ENCODE assay signal across 1 cellular context in genomic region chr7:148929176-148929575, GRCh38.
TF ChIP-seq lines count a peak whose summit lies in the region.

No MANE protein-coding gene starts in this region.

TF ChIP-seq in GM23338, 12 proteins besides CTCF, POLR2A, EP300 and RAD21 (continued from another document):
- TF ChIP-seq, protein P1, sequence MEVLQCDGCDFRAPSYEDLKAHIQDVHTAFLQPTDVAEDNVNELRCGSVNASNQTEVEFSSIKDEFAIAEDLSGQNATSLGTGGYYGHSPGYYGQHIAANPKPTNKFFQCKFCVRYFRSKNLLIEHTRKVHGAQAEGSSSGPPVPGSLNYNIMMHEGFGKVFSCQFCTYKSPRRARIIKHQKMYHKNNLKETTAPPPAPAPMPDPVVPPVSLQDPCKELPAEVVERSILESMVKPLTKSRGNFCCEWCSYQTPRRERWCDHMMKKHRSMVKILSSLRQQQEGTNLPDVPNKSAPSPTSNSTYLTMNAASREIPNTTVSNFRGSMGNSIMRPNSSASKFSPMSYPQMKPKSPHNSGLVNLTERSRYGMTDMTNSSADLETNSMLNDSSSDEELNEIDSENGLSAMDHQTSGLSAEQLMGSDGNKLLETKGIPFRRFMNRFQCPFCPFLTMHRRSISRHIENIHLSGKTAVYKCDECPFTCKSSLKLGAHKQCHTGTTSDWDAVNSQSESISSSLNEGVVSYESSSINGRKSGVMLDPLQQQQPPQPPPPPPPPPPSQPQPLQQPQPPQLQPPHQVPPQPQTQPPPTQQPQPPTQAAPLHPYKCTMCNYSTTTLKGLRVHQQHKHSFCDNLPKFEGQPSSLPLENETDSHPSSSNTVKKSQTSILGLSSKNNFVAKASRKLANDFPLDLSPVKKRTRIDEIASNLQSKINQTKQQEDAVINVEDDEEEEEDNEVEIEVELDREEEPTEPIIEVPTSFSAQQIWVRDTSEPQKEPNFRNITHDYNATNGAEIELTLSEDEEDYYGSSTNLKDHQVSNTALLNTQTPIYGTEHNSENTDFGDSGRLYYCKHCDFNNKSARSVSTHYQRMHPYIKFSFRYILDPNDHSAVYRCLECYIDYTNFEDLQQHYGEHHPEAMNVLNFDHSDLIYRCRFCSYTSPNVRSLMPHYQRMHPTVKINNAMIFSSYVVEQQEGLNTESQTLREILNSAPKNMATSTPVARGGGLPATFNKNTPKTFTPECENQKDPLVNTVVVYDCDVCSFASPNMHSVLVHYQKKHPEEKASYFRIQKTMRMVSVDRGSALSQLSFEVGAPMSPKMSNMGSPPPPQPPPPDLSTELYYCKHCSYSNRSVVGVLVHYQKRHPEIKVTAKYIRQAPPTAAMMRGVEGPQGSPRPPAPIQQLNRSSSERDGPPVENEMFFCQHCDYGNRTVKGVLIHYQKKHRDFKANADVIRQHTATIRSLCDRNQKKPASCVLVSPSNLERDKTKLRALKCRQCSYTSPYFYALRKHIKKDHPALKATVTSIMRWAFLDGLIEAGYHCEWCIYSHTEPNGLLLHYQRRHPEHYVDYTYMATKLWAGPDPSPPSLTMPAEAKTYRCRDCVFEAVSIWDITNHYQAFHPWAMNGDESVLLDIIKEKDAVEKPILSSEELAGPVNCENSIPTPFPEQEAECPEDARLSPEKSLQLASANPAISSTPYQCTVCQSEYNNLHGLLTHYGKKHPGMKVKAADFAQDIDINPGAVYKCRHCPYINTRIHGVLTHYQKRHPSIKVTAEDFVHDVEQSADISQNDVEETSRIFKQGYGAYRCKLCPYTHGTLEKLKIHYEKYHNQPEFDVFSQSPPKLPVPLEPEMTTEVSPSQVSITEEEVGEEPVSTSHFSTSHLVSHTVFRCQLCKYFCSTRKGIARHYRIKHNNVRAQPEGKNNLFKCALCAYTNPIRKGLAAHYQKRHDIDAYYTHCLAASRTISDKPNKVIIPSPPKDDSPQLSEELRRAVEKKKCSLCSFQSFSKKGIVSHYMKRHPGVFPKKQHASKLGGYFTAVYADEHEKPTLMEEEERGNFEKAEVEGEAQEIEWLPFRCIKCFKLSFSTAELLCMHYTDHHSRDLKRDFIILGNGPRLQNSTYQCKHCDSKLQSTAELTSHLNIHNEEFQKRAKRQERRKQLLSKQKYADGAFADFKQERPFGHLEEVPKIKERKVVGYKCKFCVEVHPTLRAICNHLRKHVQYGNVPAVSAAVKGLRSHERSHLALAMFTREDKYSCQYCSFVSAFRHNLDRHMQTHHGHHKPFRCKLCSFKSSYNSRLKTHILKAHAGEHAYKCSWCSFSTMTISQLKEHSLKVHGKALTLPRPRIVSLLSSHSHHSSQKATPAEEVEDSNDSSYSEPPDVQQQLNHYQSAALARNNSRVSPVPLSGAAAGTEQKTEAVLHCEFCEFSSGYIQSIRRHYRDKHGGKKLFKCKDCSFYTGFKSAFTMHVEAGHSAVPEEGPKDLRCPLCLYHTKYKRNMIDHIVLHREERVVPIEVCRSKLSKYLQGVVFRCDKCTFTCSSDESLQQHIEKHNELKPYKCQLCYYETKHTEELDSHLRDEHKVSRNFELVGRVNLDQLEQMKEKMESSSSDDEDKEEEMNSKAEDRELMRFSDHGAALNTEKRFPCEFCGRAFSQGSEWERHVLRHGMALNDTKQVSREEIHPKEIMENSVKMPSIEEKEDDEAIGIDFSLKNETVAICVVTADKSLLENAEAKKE (CRISPR knock-in tag; IDR thresholded peaks at IDR 0.05), result no peak
- TF ChIP-seq REST (IDR thresholded peaks at IDR 0.05; ENCODE audit: unreplicated experiment), result no peak
- no peak for TF ChIP-seq NANOG (IDR thresholded peaks at IDR 0.05; ENCODE audit: borderline replicate concordance)
- TF ChIP-seq ZNF331 (CRISPR knock-in tag; IDR thresholded peaks at IDR 0.05; ENCODE audit: low read depth), result no peak
- no peak for TF ChIP-seq ETS1 (IDR thresholded peaks at IDR 0.05)
- no peak for TF ChIP-seq STAT1 (IDR thresholded peaks at IDR 0.05; ENCODE audit: unreplicated experiment)
- no peak for TF ChIP-seq JUNB (IDR thresholded peaks at IDR 0.05; ENCODE audit: unreplicated experiment)
- no peak for TF ChIP-seq EZH2 (IDR thresholded peaks at IDR 0.05; ENCODE audit: low read depth, unreplicated experiment)
- no peak for TF ChIP-seq CREB1 (CRISPR knock-in tag; IDR thresholded peaks at IDR 0.05; ENCODE audit: low read depth)
- no peak for TF ChIP-seq POLR2AphosphoS5 (IDR thresholded peaks at IDR 0.05; ENCODE audit: low read depth)
- TF ChIP-seq EZH2phosphoT487 (IDR thresholded peaks at IDR 0.05; ENCODE audit: unreplicated experiment), result no peak
